Comparison of ENCODE assay signal across 8 cellular contexts in genomic region chr6:73854998-73855718, GRCh38.
A peak's percentile ranks its signal among the peaks of the same experiment; 100 is the strongest.
DNase-seq lines count a peak whose midpoint lies in the region; FAIRE-seq and TF ChIP-seq lines count a peak whose summit lies in the region.

No MANE protein-coding gene starts in this region.

- intact Hi-C loops in Caco-2 (cut with micrococcal nuclease; ENCODE audit: unreplicated experiment): loop anchor here (1.0 to 5.0 kb wide), 4 partner anchors 43 to 1352 kb away; partner anchors contain the start of gene COL12A1

- DNase-seq in Caco-2: peak in 1 of 2 experiments; percentile 66
- peak; percentile 18 for DNase-seq in GM19239 (ENCODE audit: insufficient read length, low spot score)
- peak; percentile 48 for DNase-seq in RPMI7951 (ENCODE audit: low read depth)
- DNase-seq in neural crest cell (ENCODE audit: low read depth, low spot score): peak; percentile 28
- DNase-seq in ecto neural progenitor cell (ENCODE audit: low spot score): no peak
- no peak for DNase-seq in activated CD4-positive, CD25-positive, alpha-beta regulatory T cell treated with anti-CD3 and anti-CD28 coated beads, Interleukin-2, amount 50 U/mL, for 72 hours

- H3K36me3 Mint-ChIP-seq in Caco-2 (ENCODE audit: insufficient read depth, unreplicated experiment) (no peaks in the 10 kb centered on the region), neural crest cell (ENCODE audit: low read depth) (peaks cover 4% of the 10 kb centered on the region)

- no peaks in the 10 kb centered on the region for H3K36me3 ChIP-seq in Caco-2 (ENCODE audit: control insufficient read depth, insufficient read depth, low read length)

- H3K27me3 Mint-ChIP-seq in Caco-2 (ENCODE audit: insufficient read depth, unreplicated experiment) (no peaks in the 10 kb centered on the region), neural crest cell (ENCODE audit: low read depth) (no peaks in the 10 kb centered on the region)

- FAIRE-seq in GM19239 (lab: Jason Lieb, UNC) (peak; percentile 79), endometrium (lab: Jason Lieb, UNC) (peak; percentile 98)

- H3K4me1 ChIP-seq in Caco-2: no peaks in the 10 kb centered on the region

- H3K27ac Mint-ChIP-seq in Caco-2 (ENCODE audit: unreplicated experiment): no peak overlapping the region
- H3K27ac Mint-ChIP-seq in neural crest cell (ENCODE audit: unreplicated experiment): no peak overlapping the region

- peak; percentile 46 to 64 for TF ChIP-seq CTCF in Caco-2 (IDR thresholded peaks at IDR 0.05; ENCODE audit: insufficient read depth in 1 of 2, low read depth in 1 of 2, low read length in 1 of 2, severe bottlenecking in 1 of 2, unreplicated experiment in 1 of 2)
- peak; percentile 62; the same call in 1 of the 2 replicates for TF ChIP-seq CTCF in LNCAP (IDR thresholded peaks at IDR 0.05)
- TF ChIP-seq CTCF in neural crest cell (conservative IDR thresholded peaks at IDR 0.05): peak; percentile 88

- no peaks in the 10 kb centered on the region for H3K27me3 ChIP-seq in Caco-2 (replicated peaks; ENCODE audit: control insufficient read depth, insufficient read depth, low read length)

- no peak overlapping the region for H3K4me3 ChIP-seq in Caco-2 (ENCODE audit: low read depth, low read length)

- CTCF ChIA-PET in Caco-2 (lab: Charles Lee): no interaction called here

- POLR2A ChIA-PET in Caco-2 (lab: Charles Lee): no interaction called here

- H3K4me3 Mint-ChIP-seq in Caco-2 (ENCODE audit: unreplicated experiment) (no peak overlapping the region), neural crest cell (no peak overlapping the region)

- BruUV-seq in Caco-2 (replicated peaks; lab: Mats Ljungman, UMichigan): no TSS peak

- no peaks in the 10 kb centered on the region; the same call in 1 of the 2 replicates for H3K9me3 ChIP-seq in Caco-2

- H3K9me3 Mint-ChIP-seq in Caco-2 (ENCODE audit: unreplicated experiment) (no peaks in the 10 kb centered on the region), neural crest cell (peaks cover 4% of the 10 kb centered on the region)

- no peaks in the 10 kb centered on the region for H3K4me1 Mint-ChIP-seq in Caco-2 (ENCODE audit: low read depth, unreplicated experiment)
- H3K4me1 Mint-ChIP-seq in neural crest cell: no peaks in the 10 kb centered on the region

Comparison
In these comparisons a context has a peak if more than half of its experiments do, and no peak if none do; other contexts are left out.
1. DNase-seq: peak in GM19239 (single experiment), RPMI7951 (single experiment) and neural crest cell (single experiment); none in ecto neural progenitor cell (single experiment) and activated CD4-positive, CD25-positive, alpha-beta regulatory T cell treated with anti-CD3 and anti-CD28 coated beads, Interleukin-2, amount 50 U/mL, for 72 hours (single experiment).
2. Peak in every context shown above with its lines, with median percentiles within 50 percentile points of each other: CTCF ChIP-seq.